ENCODE assay signal across 8 cellular contexts in genomic region chr7:25259487-25260243, GRCh38.
DNase-seq lines count a peak whose midpoint lies in the region; ATAC-seq and TF ChIP-seq lines count a peak whose summit lies in the region.

No MANE protein-coding gene starts in this region.

- H3K4me3 ChIP-seq in GM12875 (ENCODE audit: low read depth, low read length): no peak overlapping the region
- no peak overlapping the region for H3K4me3 ChIP-seq in cardiac fibroblast (replicated peaks in 1 of 2; ENCODE audit: low read depth in 2 of 2, low read length in 2 of 2)

- peak; percentile 74 for TF ChIP-seq CTCF in GM12875 (IDR thresholded peaks at IDR 0.05; ENCODE audit: borderline replicate concordance, insufficient read depth, low read depth, low read length)
- peak; percentile 86 for TF ChIP-seq CTCF in cardiac fibroblast (IDR thresholded peaks at IDR 0.05; ENCODE audit: low read depth, low read length)

- peak; percentile 62 for DNase-seq in NCI-H226
- DNase-seq in activated CD4-positive, CD25-positive, alpha-beta regulatory T cell treated with anti-CD3 and anti-CD28 coated beads, Interleukin-2, amount 50 U/mL, for 16 hours (ENCODE audit: low read depth, low spot score): peak; percentile 44
- DNase-seq in cardiac fibroblast (ENCODE audit: low read depth in 2 of 2): peak; percentile 87 to 88
- peak; percentile 75 for DNase-seq in kidney tubule cell (ENCODE audit: low spot score)
- DNase-seq in stimulated activated CD4-positive, alpha-beta T cell treated with anti-CD3 and anti-CD28 coated beads, Interleukin-2, amount 100 ng/mL, for 48 hours: peak; percentile 53 to 55

- ATAC-seq in HG03108 (IDR thresholded peaks at IDR 0.05; ENCODE audit: unreplicated experiment) (peak; percentile 54), GM18517 (IDR thresholded peaks at IDR 0.05; ENCODE audit: unreplicated experiment) (no peak)
